32 cellular contexts compared by ENCODE assay signal in the genomic region with DNA sequence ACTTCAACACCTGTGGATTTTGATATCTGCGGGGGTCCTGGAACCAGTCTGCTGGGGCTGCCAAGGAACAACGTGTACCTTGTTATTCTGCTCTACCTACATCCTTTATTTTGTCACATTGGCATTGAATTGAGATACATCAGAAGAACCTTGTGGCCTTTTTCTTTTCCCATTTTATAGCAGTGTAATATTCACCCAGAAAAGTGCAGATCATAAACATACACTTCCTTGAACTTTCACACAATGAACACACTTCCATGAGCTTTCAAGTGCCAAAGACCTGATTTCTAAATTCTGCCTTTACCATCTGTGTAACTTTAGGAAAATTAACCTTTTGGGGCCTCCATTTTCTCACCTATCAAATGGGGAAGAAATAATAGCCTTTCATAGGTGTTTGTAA.
"Had no signal": no experiment of that assay in that cellular context is flagged by ENCODE, and none has a peak within 500 bp of the region (broad histone marks: within the 10 kb centered on the region; RNA-seq: fewer than 3 reads in every experiment).

No MANE protein-coding gene starts in this region.

- H3K27ac ChIP-seq: adrenal gland, ascending aorta, body of pancreas, brain microvascular endothelial cell, breast epithelium, cardiac muscle cell had no signal

- H3K27me3 ChIP-seq: adrenal gland, ascending aorta, body of pancreas, brain microvascular endothelial cell, breast epithelium, cardiac muscle cell had no signal

- H3K9me3 ChIP-seq: adrenal gland, ascending aorta, body of pancreas, breast epithelium had no signal

- ATAC-seq: activated naive CD4-positive, alpha-beta T cell treated with anti-CD3 and anti-CD28 coated beads, Interleukin-2, amount 50 U/mL, for 72 hours; activated naive CD8-positive, alpha-beta T cell treated with anti-CD3 and anti-CD28 coated beads, Interleukin-2, amount 50 U/mL, for 24 hours; activated T-cell treated with anti-CD3 and anti-CD28 coated beads, Interleukin-2, amount 50 U/mL, for 4 hours; activated T-cell treated with anti-CD3 and anti-CD28 coated beads, Interleukin-2, amount 50 U/mL, for 72 hours; activated T-helper 17 cell treated with anti-CD3 and anti-CD28 coated beads, Interleukin-2, amount 50 U/mL, for 72 hours; body of pancreas had no signal

- DNase-seq: activated effector memory CD4-positive, alpha-beta T cell treated with anti-CD3 and anti-CD28 coated beads, Interleukin-2, amount 50 U/mL, for 16 hours; activated effector memory CD4-positive, alpha-beta T cell treated with Interleukin-2 at 50 U/mL for 16 hours; activated gamma-delta T cell; activated gamma-delta T cell treated with Interleukin-2 at 50 U/mL for 16 hours; activated naive CD4-positive, alpha-beta T cell; activated naive CD4-positive, alpha-beta T cell treated with anti-CD3 and anti-CD28 coated beads for 36 hours; activated naive CD4-positive, alpha-beta T cell treated with anti-CD3 and anti-CD28 coated beads, Interleukin-2, amount 10 ng/mL, durations not matched to agents 7 days and 5 days; activated naive CD4-positive, alpha-beta T cell treated with anti-CD3 and anti-CD28 coated beads, Interleukin-2, amount 50 U/mL, for 16 hours; activated naive CD4-positive, alpha-beta T cell treated with Interleukin-2 at 50 U/mL for 16 hours; activated naive CD8-positive, alpha-beta T cell treated with anti-CD3 and anti-CD28 coated beads for 36 hours; activated naive CD8-positive, alpha-beta T cell treated with anti-CD3 and anti-CD28 coated beads, Interleukin-2, amount 10 ng/mL, durations not matched to agents 7 days and 5 days; activated naive CD8-positive, alpha-beta T cell treated with anti-CD3 and anti-CD28 coated beads, Interleukin-2, amount 50 U/mL, for 24 hours; activated T-cell treated with anti-CD3 and anti-CD28 coated beads for 4 hours; activated T-cell treated with anti-CD3 and anti-CD28 coated beads, Interleukin-2, amount 50 U/mL, for 24 hours; activated T-cell treated with anti-CD3 and anti-CD28 coated beads, Interleukin-2, amount 50 U/mL, for 4 hours; activated T-cell treated with anti-CD3 and anti-CD28 coated beads, Interleukin-2, amount 50 U/mL, for 48 hours; activated T-cell treated with anti-CD3 and anti-CD28 coated beads, Interleukin-2, amount 50 U/mL, for 72 hours; adrenal gland; amniotic stem cell; amygdala; anterior cingulate cortex; aorta; body of pancreas; brain microvascular endothelial cell; caudate nucleus; central memory CD4-positive, alpha-beta T cell; cerebellar nuclear complex had no signal

- H3K36me3 ChIP-seq: adrenal gland, ascending aorta, brain microvascular endothelial cell, breast epithelium, cardiac muscle cell had no signal

- H3K4me1 ChIP-seq: ascending aorta, breast epithelium had no signal

- H3K4me3 ChIP-seq: adrenal gland, ascending aorta, body of pancreas, breast epithelium, cardiac muscle cell had no signal
